ENCODE assay signal across 21 cellular contexts in the genomic region with DNA sequence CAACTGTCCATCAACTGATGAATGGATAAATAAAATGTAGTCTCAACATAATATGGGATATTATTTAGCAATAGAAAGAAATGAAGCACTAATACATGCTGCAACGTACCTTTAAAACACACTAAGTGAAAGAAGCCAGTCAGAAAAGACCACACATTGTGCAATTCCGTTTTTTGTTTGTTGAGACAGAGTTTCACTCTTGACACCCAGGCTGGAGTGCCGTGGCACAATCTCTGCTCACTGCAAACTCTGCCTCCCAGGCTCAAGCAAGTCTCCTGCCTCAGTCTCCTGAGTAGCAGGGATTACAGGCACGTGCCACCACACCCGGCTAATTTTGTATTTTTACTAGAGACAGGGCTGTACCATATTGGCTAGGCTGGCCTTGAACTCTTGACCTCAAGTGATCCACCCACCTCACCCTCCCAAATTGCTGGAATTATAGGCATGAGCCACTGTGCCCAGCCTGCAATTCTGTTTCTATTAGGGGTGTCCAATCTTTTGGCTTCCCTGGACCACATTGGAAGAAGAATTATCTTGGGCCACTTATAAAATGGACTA. TPM values are rescaled to one million over a fixed set of nuclear protein-coding genes. Genes with fewer than 3 reads are reported as not detected.
DNase-seq lines count a peak whose midpoint lies in the region; ATAC-seq, FAIRE-seq and TF ChIP-seq lines count a peak whose summit lies in the region.
"Had no signal": no experiment of that assay in that cellular context is flagged by ENCODE, and none has a peak within 500 bp of the region (broad histone marks: within the 10 kb centered on the region; RNA-seq: fewer than 3 reads in every experiment).

No MANE protein-coding gene starts in this region.

- H3F3A ChIP-seq in MM.1S (ENCODE audit: insufficient read depth, low read length) = peaks cover 28% of the 10 kb centered on the region

- H3K9me3 ChIP-seq in MM.1S (replicated peaks; ENCODE audit: insufficient read depth, low read length) (no peaks in the 10 kb centered on the region), Panc1 (ENCODE audit: control insufficient read depth, insufficient read depth, low read depth, low read length) (no peaks in the 10 kb centered on the region), left lung (no peaks in the 10 kb centered on the region)
- H3K9me3 ChIP-seq: HAP-1 had no signal

- TF ChIP-seq CTCF in MM.1S (IDR thresholded peaks at IDR 0.05; ENCODE audit: low read length) = no peak
- no peak for TF ChIP-seq CTCF in Panc1 (IDR thresholded peaks at IDR 0.05)
- no peak for TF ChIP-seq CTCF in left lung (IDR thresholded peaks at IDR 0.05)

- peaks cover 70% of the 10 kb centered on the region for H3K79me2 ChIP-seq in MM.1S (ENCODE audit: low read length)

- H3K27ac ChIP-seq in MM.1S (ENCODE audit: low read length) = peak overlapping the region; percentile 54; the same call in 1 of the 2 replicates
- H3K27ac ChIP-seq in Panc1 (ENCODE audit: low read length) = 0 out of 2 replicates have a peak overlapping the region, but pooled peaks have one; percentile 12
- no peak overlapping the region for H3K27ac ChIP-seq in left lung
- H3K27ac ChIP-seq: A549; BLaER1 treated with 17β-estradiol and CSF1 and Interleukin-3, amounts not matched to agents 10 nM and 100 nM; SK-N-MC had no signal

- POLR2A ChIA-PET in Panc1 (lab: Charles Lee) = no interaction called here

- H3K9ac ChIP-seq in MM.1S (ENCODE audit: low read length) = peak overlapping the region; percentile 18; the same call in 1 of the 2 replicates
- H3K9ac ChIP-seq: BLaER1 treated with 17β-estradiol and CSF1 and Interleukin-3, amounts not matched to agents 10 nM and 100 nM had no signal

- H3K27me3 ChIP-seq in MM.1S (replicated peaks; ENCODE audit: insufficient read depth, low read length) (no peaks in the 10 kb centered on the region), Panc1 (ENCODE audit: control insufficient read depth, insufficient read depth, low read length) (no peaks in the 10 kb centered on the region), left lung (no peaks in the 10 kb centered on the region)
- H3K27me3 ChIP-seq: BLaER1 treated with 17β-estradiol and CSF1 and Interleukin-3, amounts not matched to agents 10 nM and 100 nM had no signal

- FAIRE-seq in GM12891 (lab: Jason Lieb, UNC) = peak; percentile 28
- FAIRE-seq: A549 had no signal

- H3K9me2 ChIP-seq in MM.1S (replicated peaks; ENCODE audit: insufficient read depth, low read length) = no peaks in the 10 kb centered on the region

- intact Hi-C loops in Panc1 (cut with micrococcal nuclease; ENCODE audit: unreplicated experiment) (no loop called here), left lung (cut with DNase I) (no loop called here)

- H3K4me1 ChIP-seq in MM.1S (ENCODE audit: low read length) = peaks cover 53% of the 10 kb centered on the region
- H3K4me1 ChIP-seq in Panc1 (ENCODE audit: control insufficient read depth, insufficient read depth, low read length) = 0 out of 2 replicates have a peak, but pooled peaks cover 2% of the 10 kb centered on the region
- no peaks in the 10 kb centered on the region for H3K4me1 ChIP-seq in left lung
- H3K4me1 ChIP-seq: A549; BLaER1 treated with 17β-estradiol and CSF1 and Interleukin-3, amounts not matched to agents 10 nM and 100 nM; HAP-1 had no signal

- ATAC-seq in Panc1 (no peak), left lung (peak; percentile 52), HG02642 (IDR thresholded peaks at IDR 0.05; ENCODE audit: poor library complexity, unreplicated experiment) (no peak), HG02938 (IDR thresholded peaks at IDR 0.05; ENCODE audit: unreplicated experiment) (no peak)
- ATAC-seq: A549 had no signal

- CTCF ChIA-PET in Panc1 (lab: Charles Lee) = no interaction called here

- H4K20me1 ChIP-seq in MM.1S (ENCODE audit: insufficient read depth, low read length) = no peaks in the 10 kb centered on the region
- H4K20me1 ChIP-seq: BLaER1 treated with 17β-estradiol and CSF1 and Interleukin-3, amounts not matched to agents 10 nM and 100 nM had no signal

- no peak overlapping the region for H2AFZ ChIP-seq in MM.1S (ENCODE audit: low read length)

- no peak for DNase-seq in GM12891 (ENCODE audit: insufficient read length, low spot score)
- DNase-seq in MM.1S = peak; percentile 37
- no peak for DNase-seq in Panc1 (ENCODE audit: low read depth, low spot score)
- no peak for DNase-seq in left lung
- DNase-seq in AG20443 (ENCODE audit: low spot score) = no peak
- no peak for DNase-seq in NCI-H345 (lab: John Stamatoyannopoulos, UW)
- DNase-seq: DND-41, NCI-H1092 treated with DMSO at 0.1 percent for 48 hours, NCI-H146, NCI-H510A, NCI-H748 treated with DMSO at 0.1 percent for 48 hours, SHP77 had no signal

- TF ChIP-seq POLR2A in GM12891 (IDR thresholded peaks at IDR 0.05; ENCODE audit: low read depth, low read length) = no peak

- H3K4me2 ChIP-seq in MM.1S (ENCODE audit: low read depth, low read length) = peak overlapping the region; percentile 57
- H3K4me2 ChIP-seq: A549; BLaER1 treated with 17β-estradiol and CSF1 and Interleukin-3, amounts not matched to agents 10 nM and 100 nM had no signal

- in situ Hi-C loops in Panc1 (cut with HindIII; ENCODE audit: low pct_unique_long_range_greater_than_20kb, low sequenced_read_pairs) = no loop called here

- BruUV-seq in Panc1 (replicated peaks; lab: Mats Ljungman, UMichigan) = no TSS peak

- no peak overlapping the region for H3K4me3 ChIP-seq in MM.1S (ENCODE audit: low read length)
- H3K4me3 ChIP-seq in Panc1 (ENCODE audit: low read depth in 2 of 2, low read length in 2 of 2) = no peak overlapping the region
- no peak overlapping the region for H3K4me3 ChIP-seq in left lung
- H3K4me3 ChIP-seq: A549; BLaER1 treated with 17β-estradiol and CSF1 and Interleukin-3, amounts not matched to agents 10 nM and 100 nM; HAP-1; SK-N-MC had no signal

- no peaks in the 10 kb centered on the region for H3K36me3 ChIP-seq in MM.1S (replicated peaks; ENCODE audit: insufficient read depth, low read length)
- H3K36me3 ChIP-seq in Panc1 (ENCODE audit: control insufficient read depth, insufficient read depth, low read length) = no peaks in the 10 kb centered on the region
- no peaks in the 10 kb centered on the region for H3K36me3 ChIP-seq in left lung
- H3K36me3 ChIP-seq: BLaER1 treated with 17β-estradiol and CSF1 and Interleukin-3, amounts not matched to agents 10 nM and 100 nM; HAP-1 had no signal

TF ChIP-seq in GM12891, 5 proteins besides CTCF, POLR2A, EP300 and RAD21:
- no peak for TF ChIP-seq SPI1 (IDR thresholded peaks at IDR 0.05; ENCODE audit: low read depth, low read length)
- TF ChIP-seq PAX5 (IDR thresholded peaks at IDR 0.05; ENCODE audit: insufficient read depth, low read length, severe bottlenecking) = no peak
- TF ChIP-seq POLR2AphosphoS5 (IDR thresholded peaks at IDR 0.05; ENCODE audit: low read depth, low read length) = no peak
- no peak for TF ChIP-seq TAF1 (IDR thresholded peaks at IDR 0.05; ENCODE audit: low read depth, low read length)
- TF ChIP-seq POU2F2 (IDR thresholded peaks at IDR 0.05; ENCODE audit: low read depth, low read length) = no peak

RNA-seq across cellular contexts. Expression of a gene that starts 40.1 kb away (rescaled TPM):
- polyA plus RNA-seq in GM12891 (2012; ENCODE audit: low read depth, missing spikeins) = 0.06 TPM
- total RNA-seq in Panc1 (2021; ENCODE audit: unreplicated experiment) (10.7 TPM), left lung (10 to 100 TPM; 25.1 to 28.6 TPM)
- polyA plus RNA-seq in Panc1 (2012; ENCODE audit: insufficient read length) = 18.4 TPM
- total RNA-seq: G401; RPMI7951; T-helper 2 cell treated with Interferon-gamma antibody and Interleukin-4, amounts not matched to agents 100 ng/mL and 5 ng/mL, for 36 hours had no signal

Comparison
In these comparisons a context has a peak if more than half of its experiments do, and no peak if none do; other contexts are left out.
1. H3K27ac ChIP-seq: peak in MM.1S (single experiment) and Panc1 (single experiment); none in left lung (0 of 2).